20 cellular contexts compared by ENCODE assay signal in genomic region chr22:47015589-47016178, GRCh38.
DNase-seq lines count a peak whose midpoint lies in the region; ATAC-seq and TF ChIP-seq lines count a peak whose summit lies in the region.
"Had no signal": no experiment of that assay in that cellular context is flagged by ENCODE, and none has a peak within 500 bp of the region (broad histone marks: within the 10 kb centered on the region; RNA-seq: fewer than 3 reads in every experiment).

No MANE protein-coding gene starts in this region.

- H3K27ac Mint-ChIP-seq in stimulated activated naive CD8-positive, alpha-beta T cell treated with anti-CD3 and anti-CD28 coated beads, Interleukin-15, amount 100 ng/mL, for 72 hours: peak overlapping the region; percentile 90 to 93
- peak overlapping the region; percentile 45 for H3K27ac Mint-ChIP-seq in nephron progenitor cell
- H3K27ac Mint-ChIP-seq: CD4-positive, CD25-positive, alpha-beta regulatory T cell had no signal

- no peak for ATAC-seq in stimulated activated naive CD8-positive, alpha-beta T cell treated with anti-CD3 and anti-CD28 coated beads, Interleukin-15, amount 100 ng/mL, for 72 hours
- ATAC-seq in stimulated activated naive CD8-positive, alpha-beta T cell treated with anti-CD3 and anti-CD28 coated beads, Interleukin-15, Interleukin-2, amounts not matched to agents 100 U/mL and 50 U/mL, for 24 hours: no peak

- peaks cover 6% of the 10 kb centered on the region for H3K36me3 Mint-ChIP-seq in nephron progenitor cell (ENCODE audit: low read depth)

- H3K27me3 ChIP-seq in sigmoid colon (no peaks in the 10 kb centered on the region), esophagus muscularis mucosa (no peaks in the 10 kb centered on the region), HAP-1 (ENCODE audit: low read depth) (no peaks in the 10 kb centered on the region)
- H3K27me3 ChIP-seq: BLaER1, MG63, SJSA1 had no signal

- TF ChIP-seq CTCF in nephron progenitor cell (IDR thresholded peaks at IDR 0.05) (no peak), sigmoid colon (IDR thresholded peaks at IDR 0.05) (no peak), esophagus muscularis mucosa (IDR thresholded peaks at IDR 0.05) (no peak)

- intact Hi-C loops in sigmoid colon (cut with DNase I) (no loop called here), esophagus muscularis mucosa (cut with DNase I) (no loop called here)

- in situ Hi-C loops in HAP-1 (cut with MboI; ENCODE audit: low sequenced_read_pairs): no loop called here

- peaks cover 8% of the 10 kb centered on the region in 2 donors for H3K9me3 Mint-ChIP-seq in stimulated activated naive CD8-positive, alpha-beta T cell treated with anti-CD3 and anti-CD28 coated beads, Interleukin-15, amount 100 ng/mL, for 72 hours
- H3K9me3 Mint-ChIP-seq in nephron progenitor cell: peaks cover 6% of the 10 kb centered on the region

- H3K4me1 ChIP-seq in sigmoid colon (peaks cover 0 to 8% (median 0%) of the 10 kb centered on the region in 4 donors), esophagus muscularis mucosa (no peaks in the 10 kb centered on the region), HAP-1 (no peaks in the 10 kb centered on the region)

- no peaks in the 10 kb centered on the region for H3K36me3 ChIP-seq in sigmoid colon
- peaks cover 0 to 9% (median 2%) of the 10 kb centered on the region in 4 donors for H3K36me3 ChIP-seq in esophagus muscularis mucosa
- H3K36me3 ChIP-seq in HAP-1 (replicated peaks): no peaks in the 10 kb centered on the region
- H3K36me3 ChIP-seq: MG63, SJSA1 had no signal

- H3K4me1 Mint-ChIP-seq in stimulated activated naive CD8-positive, alpha-beta T cell treated with anti-CD3 and anti-CD28 coated beads, Interleukin-15, amount 100 ng/mL, for 72 hours: peaks cover 22% of the 10 kb centered on the region
- peaks cover 36% of the 10 kb centered on the region for H3K4me1 Mint-ChIP-seq in nephron progenitor cell

- no peak overlapping the region for H3K4me3 Mint-ChIP-seq in stimulated activated naive CD8-positive, alpha-beta T cell treated with anti-CD3 and anti-CD28 coated beads, Interleukin-15, amount 100 ng/mL, for 72 hours
- H3K4me3 Mint-ChIP-seq in nephron progenitor cell: no peak overlapping the region
- H3K4me3 Mint-ChIP-seq: CD4-positive, CD25-positive, alpha-beta regulatory T cell had no signal

- no peak for DNase-seq in stimulated activated naive CD8-positive, alpha-beta T cell treated with anti-CD3 and anti-CD28 coated beads, Interleukin-15, amount 100 ng/mL, for 72 hours
- no peak for DNase-seq in stimulated activated naive CD8-positive, alpha-beta T cell treated with anti-CD3 and anti-CD28 coated beads, Interleukin-15, Interleukin-2, amounts not matched to agents 100 U/mL and 50 U/mL, for 24 hours
- DNase-seq in nephron progenitor cell: no peak
- DNase-seq in sigmoid colon: peak; percentile 57
- no peak for DNase-seq in activated CD4-positive, alpha-beta T cell treated with anti-CD3 and anti-CD28 coated beads, Interleukin-2, amount 50 U/mL, for 1 hour
- no peak for DNase-seq in esophagus muscularis mucosa (ENCODE audit: extremely low spot score)
- DNase-seq in HAP-1 (ENCODE audit: low spot score in 2 of 2): no peak
- DNase-seq: CD4-positive, CD25-positive, alpha-beta regulatory T cell; DMS153; KG1; MG63; NCI-H1105 treated with DMSO at 0.1 percent for 48 hours; NCI-H146; NCI-H1930; NCI-H2107; NCI-H524; NCI-H774; Right ventricle myocardium superior had no signal

- no peaks in the 10 kb centered on the region for H3K27me3 Mint-ChIP-seq in stimulated activated naive CD8-positive, alpha-beta T cell treated with anti-CD3 and anti-CD28 coated beads, Interleukin-15, amount 100 ng/mL, for 72 hours
- H3K27me3 Mint-ChIP-seq in nephron progenitor cell (ENCODE audit: low read depth, poor library complexity): no peaks in the 10 kb centered on the region
- H3K27me3 Mint-ChIP-seq: CD4-positive, CD25-positive, alpha-beta regulatory T cell had no signal

- no peak for TF ChIP-seq EP300 in sigmoid colon (IDR thresholded peaks at IDR 0.05)
- TF ChIP-seq EP300 in esophagus muscularis mucosa (IDR thresholded peaks at IDR 0.05): no peak

- no peak overlapping the region for H3K4me3 ChIP-seq in sigmoid colon
- no peak overlapping the region for H3K4me3 ChIP-seq in esophagus muscularis mucosa
- no peak overlapping the region for H3K4me3 ChIP-seq in HAP-1
- H3K4me3 ChIP-seq: BLaER1, MG63, SJSA1 had no signal

- no peak for TF ChIP-seq POLR2A in sigmoid colon (IDR thresholded peaks at IDR 0.05)
- no peak for TF ChIP-seq POLR2A in esophagus muscularis mucosa (IDR thresholded peaks at IDR 0.05; ENCODE audit: low read depth)

- 94 to 96% methylated on average over 16 of the region's 16 CpGs for WGBS in sigmoid colon, 2 donors
- WGBS in esophagus muscularis mucosa: 90% methylated on average over 16 of the region's 16 CpGs

- H3K9me3 ChIP-seq in sigmoid colon (no peaks in the 10 kb centered on the region), esophagus muscularis mucosa (no peaks in the 10 kb centered on the region), HAP-1 (0 out of 2 replicates have a peak, but pooled peaks cover 2% of the 10 kb centered on the region)
- H3K9me3 ChIP-seq: MG63, SJSA1 had no signal

- H3K27ac ChIP-seq in sigmoid colon: no peak overlapping the region
- no peak overlapping the region for H3K27ac ChIP-seq in esophagus muscularis mucosa (replicated peaks in 1 of 4)
- H3K27ac ChIP-seq: BLaER1, SJSA1 had no signal
